ENCODE assay signal across 8 cellular contexts in genomic region chr6:157980288-157981131, GRCh38. TPM values are rescaled to one million over a fixed set of nuclear protein-coding genes. Genes with fewer than 3 reads are reported as not detected.
DNase-seq lines count a peak whose midpoint lies in the region; ATAC-seq and TF ChIP-seq lines count a peak whose summit lies in the region.

No MANE protein-coding gene starts in this region.

- peaks cover 0 to 1% of the 10 kb centered on the region in 2 donors for H3K27me3 Mint-ChIP-seq in CD8-positive, alpha-beta memory T cell

- H3K4me1 ChIP-seq in CD8-positive, alpha-beta memory T cell (ENCODE audit: insufficient read depth, low read length) = peaks cover 39% of the 10 kb centered on the region
- H3K4me1 ChIP-seq in adrenal gland (replicated peaks in 1 of 2) = peaks cover 0 to 30% of the 10 kb centered on the region in 2 donors
- H3K4me1 ChIP-seq in liver (ENCODE audit: control insufficient read depth in 4 of 4, insufficient read depth in 4 of 4, low read length in 3 of 4) = peaks cover 9 to 31% (median 21%) of the 10 kb centered on the region in 4 donors
- H3K4me1 ChIP-seq in upper lobe of left lung = peaks cover 0 to 24% (median 12%) of the 10 kb centered on the region in 4 donors

- no peak for TF ChIP-seq CTCF in adrenal gland (IDR thresholded peaks at IDR 0.05)
- TF ChIP-seq CTCF in liver (IDR thresholded peaks at IDR 0.05; ENCODE audit: low read depth, low read length, missing input control) = no peak
- no peak for TF ChIP-seq CTCF in upper lobe of left lung (IDR thresholded peaks at IDR 0.05)

- no peaks in the 10 kb centered on the region for H3K9me3 ChIP-seq in CD8-positive, alpha-beta memory T cell (ENCODE audit: low read length)
- H3K9me3 ChIP-seq in adrenal gland (replicated peaks in 1 of 3) = no peaks in the 10 kb centered on the region
- no peaks in the 10 kb centered on the region for H3K9me3 ChIP-seq in liver (ENCODE audit: control insufficient read depth in 4 of 4, low read length in 3 of 4)
- no peaks in the 10 kb centered on the region for H3K9me3 ChIP-seq in upper lobe of left lung

- H3K4me1 Mint-ChIP-seq in CD8-positive, alpha-beta memory T cell = peaks cover 30 to 48% (median 31%) of the 10 kb centered on the region in 3 donors

- TF ChIP-seq RAD21 in liver (IDR thresholded peaks at IDR 0.05) = no peak

- CTCF ChIA-PET in CD8-positive, alpha-beta memory T cell (lab: Charles Lee) = interaction anchor here (0.7 to 2.0 kb wide), 4 partner anchors 13 to 92 kb away, joined by 3 to 8 read pairs (median 4); no protein-coding TSS in a partner anchor

- intact Hi-C loops in adrenal gland (cut with DNase I) = loop anchor here in 1 of 2 donors (5.0 kb wide), 1 partner anchor 92 kb away; no protein-coding TSS in a partner anchor

- peak in 2 of 5 donors; percentile 14 to 54 for DNase-seq in CD8-positive, alpha-beta memory T cell
- DNase-seq in adrenal gland = peak in 2 of 7 donors; percentile 24 to 39
- peak; percentile 22 to 83 for DNase-seq in upper lobe of left lung
- no peak for DNase-seq in anterior cingulate cortex (lab: John Stamatoyannopoulos, UW)
- no peak for DNase-seq in HuH-7.5 (ENCODE audit: low spot score)

- peaks cover 0 to 5% (median 0%) of the 10 kb centered on the region in 3 donors for H3K36me3 Mint-ChIP-seq in CD8-positive, alpha-beta memory T cell

- H3K27me3 ChIP-seq in CD8-positive, alpha-beta memory T cell (ENCODE audit: insufficient read depth, low read length, poor library complexity, severe bottlenecking) = no peaks in the 10 kb centered on the region
- H3K27me3 ChIP-seq in adrenal gland (no peaks in the 10 kb centered on the region), liver (ENCODE audit: control insufficient read depth in 4 of 4, insufficient read depth in 4 of 4, low read length in 3 of 4) (no peaks in the 10 kb centered on the region), upper lobe of left lung (peaks cover 0 to 5% (median 0%) of the 10 kb centered on the region in 4 donors)

- H3K4me3 ChIP-seq in CD8-positive, alpha-beta memory T cell (ENCODE audit: low read length) = peak overlapping the region; percentile 81
- H3K4me3 ChIP-seq in adrenal gland = peak overlapping the region in 1 of 4 donors; percentile 87
- H3K4me3 ChIP-seq in liver (ENCODE audit: low read depth in 1 of 3, low read length in 3 of 3) = peak overlapping the region in 2 of 3 donors; percentile 55 to 88
- H3K4me3 ChIP-seq in upper lobe of left lung = peak overlapping the region in 3 of 4 donors; percentile 82 to 94 (median 91)

- peak overlapping the region; percentile 69 to 96 (median 82) for H3K27ac Mint-ChIP-seq in CD8-positive, alpha-beta memory T cell

- no peaks in the 10 kb centered on the region for H3K36me3 ChIP-seq in CD8-positive, alpha-beta memory T cell (ENCODE audit: insufficient read depth, low read length)
- H3K36me3 ChIP-seq in adrenal gland (replicated peaks in 1 of 2) (no peaks in the 10 kb centered on the region), liver (ENCODE audit: control insufficient read depth in 4 of 4, insufficient read depth in 3 of 4, low read depth in 1 of 4, low read length in 3 of 4) (no peaks in the 10 kb centered on the region), upper lobe of left lung (no peaks in the 10 kb centered on the region)

- H3K9me3 Mint-ChIP-seq in CD8-positive, alpha-beta memory T cell = no peaks in the 10 kb centered on the region

- ATAC-seq in HG03064 (IDR thresholded peaks at IDR 0.05; ENCODE audit: low read depth, unreplicated experiment) (peak; percentile 3), upper lobe of left lung (ENCODE audit: low FRiP score in 2 of 2) (peak; percentile 7 to 26), GM19324 (IDR thresholded peaks at IDR 0.05; ENCODE audit: low FRiP score, unreplicated experiment) (no peak)

- 45 to 82% (median 60%) methylated on average over 11 to 19 of the region's 19 CpGs for WGBS in adrenal gland, 4 donors
- 36% methylated on average over 19 of the region's 19 CpGs for WGBS in liver
- 40 to 87% methylated on average over 15 to 19 of the region's 19 CpGs for WGBS in upper lobe of left lung, 2 donors

- H3K27ac ChIP-seq in CD8-positive, alpha-beta memory T cell (ENCODE audit: low read depth, low read length) = peak overlapping the region; percentile 48
- peak overlapping the region in 3 of 5 donors; percentile 66 to 85 (median 69) for H3K27ac ChIP-seq in adrenal gland
- H3K27ac ChIP-seq in liver (ENCODE audit: low read depth in 1 of 2, low read length in 2 of 2) = no peak overlapping the region
- peak overlapping the region in 2 of 4 donors; percentile 48 to 81 for H3K27ac ChIP-seq in upper lobe of left lung

- H3K9ac ChIP-seq in liver (ENCODE audit: low read depth in 1 of 2, low read length in 2 of 2) = no peak overlapping the region

- TF ChIP-seq POLR2A in adrenal gland (IDR thresholded peaks at IDR 0.05) (no peak), upper lobe of left lung (IDR thresholded peaks at IDR 0.05) (no peak)

- peak overlapping the region; percentile 81 to 93 (median 90) for H3K4me3 Mint-ChIP-seq in CD8-positive, alpha-beta memory T cell

- POLR2A ChIA-PET in CD8-positive, alpha-beta memory T cell (lab: Charles Lee) = no interaction called here

- TF ChIP-seq EP300 in upper lobe of left lung (IDR thresholded peaks at IDR 0.05) = no peak

TF ChIP-seq in liver, 16 proteins besides CTCF, POLR2A, EP300 and RAD21:
- TF ChIP-seq FOXA2 (IDR thresholded peaks at IDR 0.05) (no peak), HNF4G (IDR thresholded peaks at IDR 0.05) (no peak), REST (IDR thresholded peaks at IDR 0.05) (no peak), EGR1 (IDR thresholded peaks at IDR 0.05; ENCODE audit: low read depth in 2 of 2) (no peak), SP1 (IDR thresholded peaks at IDR 0.05) (no peak), GABPA (IDR thresholded peaks at IDR 0.05 in 1 of 2, conservative IDR thresholded peaks at IDR 0.05 in 1 of 2) (no peak), YY1 (IDR thresholded peaks at IDR 0.05) (no peak), MAX (IDR thresholded peaks at IDR 0.05) (no peak), ZBTB33 (IDR thresholded peaks at IDR 0.05) (no peak), ATF3 (IDR thresholded peaks at IDR 0.05) (no peak), TAF1 (conservative IDR thresholded peaks at IDR 0.05) (no peak), FOXA1 (IDR thresholded peaks at IDR 0.05) (no peak), HNF4A (conservative IDR thresholded peaks at IDR 0.05) (no peak)

RNA-seq across cellular contexts. Expression of gene SYNJ2, which starts 1.2 kb away (rescaled TPM):
- total RNA-seq in CD8-positive, alpha-beta memory T cell = 10 to 100 TPM; 16.7 to 17.5 TPM
- 8.7 TPM for polyA plus RNA-seq in CD8-positive, alpha-beta memory T cell
- 10 to 100 TPM; 10.1 to 20.5 (median 16.1) TPM for total RNA-seq in adrenal gland
- polyA plus RNA-seq in adrenal gland = 1 to 10 TPM; 5.9 to 6.8 (median 6.6) TPM
- 1 to 10 TPM; 3.5 to 8.9 TPM for total RNA-seq in liver
- 1 to 10 TPM; 2.4 to 3.0 TPM for polyA plus RNA-seq in liver
- 1 to 10 TPM; 3.0 to 7.7 (median 4.2) TPM for total RNA-seq in upper lobe of left lung

Comparison
In these comparisons a context has a peak if more than half of its experiments do, and no peak if none do; other contexts are left out.
1. DNase-seq: peak in upper lobe of left lung (2 of 2); none in anterior cingulate cortex (0 of 58) and HuH-7.5 (single experiment).
2. H3K27ac ChIP-seq: peak in CD8-positive, alpha-beta memory T cell (single experiment) and adrenal gland (3 of 5); none in liver (0 of 2).